24 cellular contexts compared by ENCODE assay signal in genomic region chr13:33053397-33054066, GRCh38. TPM values are rescaled to one million over a fixed set of nuclear protein-coding genes. Genes with fewer than 3 reads are reported as not detected.
DNase-seq lines count a peak whose midpoint lies in the region; ATAC-seq, FAIRE-seq and TF ChIP-seq lines count a peak whose summit lies in the region.
"Had no signal": no experiment of that assay in that cellular context is flagged by ENCODE, and none has a peak within 500 bp of the region (broad histone marks: within the 10 kb centered on the region; RNA-seq: fewer than 3 reads in every experiment).

No MANE protein-coding gene starts in this region.

- peak overlapping the region; percentile 72 to 79 for H3K27ac ChIP-seq in uterus
- H3K27ac ChIP-seq in Peyer's patch = no peak overlapping the region
- H3K27ac ChIP-seq: lower lobe of right lung, upper lobe of left lung had no signal

- no peaks in the 10 kb centered on the region for H3K27me3 ChIP-seq in uterus
- no peaks in the 10 kb centered on the region for H3K27me3 ChIP-seq in Peyer's patch
- H3K27me3 ChIP-seq: ascending aorta, upper lobe of left lung had no signal

- H3K4me1 ChIP-seq in uterus (no peaks in the 10 kb centered on the region), Peyer's patch (no peaks in the 10 kb centered on the region)
- H3K4me1 ChIP-seq: ascending aorta had no signal

- TF ChIP-seq CTCF in uterus (IDR thresholded peaks at IDR 0.05) = no peak
- no peak for TF ChIP-seq CTCF in Peyer's patch (IDR thresholded peaks at IDR 0.05)

- H3K4me3 ChIP-seq in uterus (no peak overlapping the region), Peyer's patch (no peak overlapping the region)
- H3K4me3 ChIP-seq: ascending aorta, lower lobe of right lung, skin epidermis, upper lobe of left lung had no signal

- TF ChIP-seq POLR2A in uterus (IDR thresholded peaks at IDR 0.05) = no peak
- no peak for TF ChIP-seq POLR2A in Peyer's patch (IDR thresholded peaks at IDR 0.05)

- H3K36me3 ChIP-seq in uterus (no peaks in the 10 kb centered on the region), Peyer's patch (no peaks in the 10 kb centered on the region)
- H3K36me3 ChIP-seq: ascending aorta, lower lobe of right lung had no signal

- ATAC-seq in GM21717 (IDR thresholded peaks at IDR 0.05; ENCODE audit: unreplicated experiment) = no peak
- ATAC-seq: activated T-cell treated with anti-CD3 and anti-CD28 coated beads, Interleukin-2, amount 50 U/mL, for 4 hours; HCT116; lower lobe of right lung had no signal

- intact Hi-C loops in uterus (cut with DNase I; ENCODE audit: low total_unique reads) = no loop called here

- DNase-seq in LoVo (ENCODE audit: low spot score) = peak; percentile 2
- peak; percentile 19 for DNase-seq in mucosa of gallbladder (ENCODE audit: low spot score)
- DNase-seq in uterus = no peak
- no peak for DNase-seq in Peyer's patch
- no peak for DNase-seq in frontal cortex (ENCODE audit: low spot score in 2 of 2)
- DNase-seq: activated CD4-positive, CD25-positive, alpha-beta regulatory T cell; activated CD8-positive, alpha-beta memory T cell treated with anti-CD3 and anti-CD28 coated beads for 24 hours; activated naive CD4-positive, alpha-beta T cell treated with anti-CD3 and anti-CD28 coated beads, Interleukin-2, amount 50 U/mL, for 16 hours; activated T-cell treated with anti-CD3 and anti-CD28 coated beads, Interleukin-2, amount 50 U/mL, for 4 hours; COR-L47; immature natural killer cell; lower lobe of right lung; NCI-H1436; NCI-H524; occipital lobe; stimulated activated CD4-positive, alpha-beta T cell treated with anti-CD3 and anti-CD28 coated beads, Interleukin-2, amount 100 ng/mL, for 48 hours; T1000; upper lobe of left lung had no signal

- H3K9me3 ChIP-seq in uterus (no peaks in the 10 kb centered on the region), Peyer's patch (no peaks in the 10 kb centered on the region)
- H3K9me3 ChIP-seq: ascending aorta, lower lobe of right lung, upper lobe of left lung had no signal

- peak; percentile 45 for FAIRE-seq in endometrium (lab: Jason Lieb, UNC)
- FAIRE-seq in frontal cortex (lab: Jason Lieb, UNC) = no peak

RNA-seq across cellular contexts. Expression of gene KL, which starts 37.3 kb away (rescaled TPM):
- total RNA-seq in mucosa of gallbladder (1.8 TPM), uterus (1 to 10 TPM; 2.6 to 6.9 (median 5.1) TPM), Peyer's patch (1 to 10 TPM; 2.5 to 7.0 (median 4.9) TPM), frontal cortex (2.0 TPM)
- total RNA-seq: RPMI7951 had no signal

Comparison
In these comparisons a context has a peak if more than half of its experiments do, and no peak if none do; other contexts are left out.
1. DNase-seq: peak in LoVo (single experiment) and mucosa of gallbladder (single experiment); none in uterus (0 of 2), Peyer's patch (0 of 3) and frontal cortex (0 of 2).
2. H3K27ac ChIP-seq: peak in uterus (2 of 2); none in Peyer's patch (0 of 4).